In genomic region chr7:2059964-2060700, GRCh38 we compare ENCODE assay signal across 1 cellular context.
TF ChIP-seq lines count a peak whose summit lies in the region.

No MANE protein-coding gene starts in this region.

TF ChIP-seq in IMR-90, 13 proteins besides CTCF, POLR2A, EP300 and RAD21:
- TF ChIP-seq CEBPB (IDR thresholded peaks at IDR 0.05; ENCODE audit: low read depth, low read length) (no peak), RFX5 (IDR thresholded peaks at IDR 0.05; ENCODE audit: low read depth, low read length) (no peak), BHLHE40 (IDR thresholded peaks at IDR 0.05; ENCODE audit: low read depth, low read length) (no peak), SMC3 (IDR thresholded peaks at IDR 0.05; ENCODE audit: low read depth, low read length) (no peak), MXI1 (IDR thresholded peaks at IDR 0.05; ENCODE audit: borderline replicate concordance, low read depth, low read length) (no peak), FOS (IDR thresholded peaks at IDR 0.05; ENCODE audit: low read depth, low read length) (no peak), MAZ (IDR thresholded peaks at IDR 0.05; ENCODE audit: borderline replicate concordance, low read depth, low read length) (no peak), CHD1 (IDR thresholded peaks at IDR 0.05; ENCODE audit: low read depth, low read length) (no peak), USF2 (IDR thresholded peaks at IDR 0.05; ENCODE audit: low read depth, low read length) (no peak)
- TF ChIP-seq, protein P1, sequence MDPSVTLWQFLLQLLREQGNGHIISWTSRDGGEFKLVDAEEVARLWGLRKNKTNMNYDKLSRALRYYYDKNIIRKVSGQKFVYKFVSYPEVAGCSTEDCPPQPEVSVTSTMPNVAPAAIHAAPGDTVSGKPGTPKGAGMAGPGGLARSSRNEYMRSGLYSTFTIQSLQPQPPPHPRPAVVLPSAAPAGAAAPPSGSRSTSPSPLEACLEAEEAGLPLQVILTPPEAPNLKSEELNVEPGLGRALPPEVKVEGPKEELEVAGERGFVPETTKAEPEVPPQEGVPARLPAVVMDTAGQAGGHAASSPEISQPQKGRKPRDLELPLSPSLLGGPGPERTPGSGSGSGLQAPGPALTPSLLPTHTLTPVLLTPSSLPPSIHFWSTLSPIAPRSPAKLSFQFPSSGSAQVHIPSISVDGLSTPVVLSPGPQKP (IDR thresholded peaks at IDR 0.05; ENCODE audit: borderline replicate concordance, low read depth, low read length) = no peak
